ENCODE assay signal across 12 cellular contexts in the genomic region with DNA sequence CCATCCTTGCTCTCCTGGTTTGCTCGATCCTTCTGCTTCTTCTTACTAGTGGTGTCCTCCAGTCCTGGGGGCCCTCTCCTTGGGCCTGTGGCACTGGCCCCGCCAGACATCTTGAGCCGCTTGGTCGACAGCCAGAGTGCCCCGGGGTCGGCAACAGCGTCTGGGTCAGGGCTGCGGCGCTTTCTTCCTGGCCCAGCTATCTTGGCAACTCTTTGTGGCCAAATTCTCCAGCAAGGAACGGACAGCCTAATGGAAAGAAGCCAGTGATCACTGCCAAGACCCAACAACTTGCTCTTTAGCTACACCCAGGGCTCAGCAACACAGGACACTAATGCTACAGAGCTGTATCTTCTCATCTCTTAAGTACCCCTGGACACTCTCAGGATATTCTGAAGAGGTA. TPM values are rescaled to one million over a fixed set of nuclear protein-coding genes. Genes with fewer than 3 reads are reported as not detected.
DNase-seq lines count a peak whose midpoint lies in the region; ATAC-seq, FAIRE-seq and TF ChIP-seq lines count a peak whose summit lies in the region.
"Had no signal": no experiment of that assay in that cellular context is flagged by ENCODE, and none has a peak within 500 bp of the region (broad histone marks: within the 10 kb centered on the region; RNA-seq: fewer than 3 reads in every experiment).

No MANE protein-coding gene starts in this region.

- H3K9me3 ChIP-seq in heart left ventricle (no peaks in the 10 kb centered on the region), keratinocyte (ENCODE audit: control insufficient read depth, low read depth, low read length) (no peaks in the 10 kb centered on the region), thoracic aorta (no peaks in the 10 kb centered on the region)

- peak overlapping the region; percentile 74 for H3K27ac Mint-ChIP-seq in activated naive CD8-positive, alpha-beta T cell treated with anti-CD3 and anti-CD28 coated beads for 36 hours

- ATAC-seq in heart left ventricle: peak in 1 of 4 donors; percentile 3
- no peak for ATAC-seq in Right ventricle myocardium inferior
- ATAC-seq in thoracic aorta (ENCODE audit: insufficient number of reproducible peaks, low FRiP score, low read depth): no peak

- dilution Hi-C loops in keratinocyte (cut with MboI; ENCODE audit: extremely low pct_ligation_motif_present, low sequenced_read_pairs): no loop called here

- H4K20me1 ChIP-seq in keratinocyte (ENCODE audit: control insufficient read depth, extremely low read depth, insufficient read depth, low read length): no peaks in the 10 kb centered on the region

- TF ChIP-seq CTCF in heart left ventricle (IDR thresholded peaks at IDR 0.05) (no peak), keratinocyte (optimal IDR thresholded peaks at IDR 0.05 in 1 of 3, IDR thresholded peaks at IDR 0.05 in 1 of 3, conservative IDR thresholded peaks at IDR 0.05 in 1 of 3; ENCODE audit: extremely low read depth in 1 of 3, insufficient read depth in 2 of 3, low read length in 3 of 3) (no peak), thoracic aorta (IDR thresholded peaks at IDR 0.05) (no peak)

- FAIRE-seq in keratinocyte (lab: Jason Lieb, UNC): no peak
- FAIRE-seq: bronchial epithelial cell had no signal

- DNase-seq in heart left ventricle (peak in 1 of 5 donors; percentile 61), Right ventricle myocardium inferior (ENCODE audit: missing footprints) (no peak), keratinocyte (ENCODE audit: low read depth, low spot score) (no peak), thoracic aorta (ENCODE audit: low spot score) (no peak), midbrain (lab: John Stamatoyannopoulos, UW) (no peak), NCI-H146 treated with DMSO at 0.1 percent for 48 hours (lab: John Stamatoyannopoulos, UW; ENCODE audit: unreplicated experiment) (no peak), germinal center (ENCODE audit: low spot score) (no peak)
- DNase-seq in activated naive CD8-positive, alpha-beta T cell treated with anti-CD3 and anti-CD28 coated beads for 36 hours: no peak
- DNase-seq: COR-L47, NCI-H1092 treated with DMSO at 0.1 percent for 48 hours had no signal

- H3K27ac ChIP-seq in heart left ventricle (peak overlapping the region in 11 of 12 donors; percentile 91 to 100 (median 97)), keratinocyte (ENCODE audit: control insufficient read depth, insufficient read depth, low read length) (no peak overlapping the region), thoracic aorta (peak overlapping the region; percentile 92 to 97)

- no peak overlapping the region for H3K9ac ChIP-seq in keratinocyte (ENCODE audit: control insufficient read depth, extremely low read depth, insufficient read depth, low read length)

- no peaks in the 10 kb centered on the region for H3K27me3 Mint-ChIP-seq in activated naive CD8-positive, alpha-beta T cell treated with anti-CD3 and anti-CD28 coated beads for 36 hours

- no peak for TF ChIP-seq POLR2A in heart left ventricle (IDR thresholded peaks at IDR 0.05)

- H3K4me3 Mint-ChIP-seq in activated naive CD8-positive, alpha-beta T cell treated with anti-CD3 and anti-CD28 coated beads for 36 hours: peak overlapping the region; percentile 82

- peaks cover 18% of the 10 kb centered on the region for H3K4me1 Mint-ChIP-seq in activated naive CD8-positive, alpha-beta T cell treated with anti-CD3 and anti-CD28 coated beads for 36 hours

- H3K4me3 ChIP-seq in heart left ventricle (peak overlapping the region in 5 of 12 donors; percentile 64 to 99 (median 91)), keratinocyte (ENCODE audit: control insufficient read depth in 2 of 3, extremely low read depth in 1 of 3, insufficient read depth in 2 of 3, low read depth in 1 of 3, low read length in 3 of 3) (peak overlapping the region in 2 of 3 experiments; percentile 64 to 93), thoracic aorta (peak overlapping the region; percentile 97)

- peaks cover 15% of the 10 kb centered on the region for H3K79me2 ChIP-seq in keratinocyte (ENCODE audit: control insufficient read depth, insufficient read depth, low read length)

- no peak overlapping the region for H2AFZ ChIP-seq in keratinocyte (ENCODE audit: control insufficient read depth, low read length)

- H3K4me2 ChIP-seq in keratinocyte (ENCODE audit: control insufficient read depth, extremely low read depth, insufficient read depth, low read depth, low read length): peak overlapping the region; percentile 100

- no peaks in the 10 kb centered on the region for H3K9me3 Mint-ChIP-seq in activated naive CD8-positive, alpha-beta T cell treated with anti-CD3 and anti-CD28 coated beads for 36 hours

- H3K4me1 ChIP-seq in heart left ventricle (peaks cover 3 to 32% (median 19%) of the 10 kb centered on the region in 12 donors), keratinocyte (ENCODE audit: control insufficient read depth, extremely low read depth, insufficient read depth, low read length) (peaks cover 13% of the 10 kb centered on the region), thoracic aorta (ENCODE audit: control insufficient read depth in 1 of 2, low read depth in 2 of 2) (peaks cover 15 to 17% of the 10 kb centered on the region in 2 donors)

- WGBS in heart left ventricle, 4 donors: 37 to 51% (median 39%) methylated on average over 10 of the region's 10 CpGs

- H3K36me3 ChIP-seq in heart left ventricle (peaks cover 5 to 83% (median 80%) of the 10 kb centered on the region in 9 donors), keratinocyte (ENCODE audit: control insufficient read depth in 2 of 2, extremely low read depth in 1 of 2, insufficient read depth in 2 of 2, low read length in 2 of 2) (peaks cover 57 to 61% of the 10 kb centered on the region in 2 experiments), thoracic aorta (peaks cover 74% of the 10 kb centered on the region)

- H3K27me3 ChIP-seq in heart left ventricle (no peaks in the 10 kb centered on the region), keratinocyte (ENCODE audit: control insufficient read depth, extremely low read depth, insufficient read depth, low read length) (no peaks in the 10 kb centered on the region), thoracic aorta (replicated peaks; ENCODE audit: insufficient read depth) (no peaks in the 10 kb centered on the region)

- H3K9me1 ChIP-seq in keratinocyte (ENCODE audit: control insufficient read depth, extremely low read depth, insufficient read depth, low read length): peaks cover 2% of the 10 kb centered on the region

- intact Hi-C loops in heart left ventricle (cut with DNase I): no loop called here
- intact Hi-C loops in Right ventricle myocardium inferior (cut with DNase I): no loop called here

- H3K36me3 Mint-ChIP-seq in activated naive CD8-positive, alpha-beta T cell treated with anti-CD3 and anti-CD28 coated beads for 36 hours: peaks cover 15% of the 10 kb centered on the region

RNA-seq across cellular contexts. Expression of a gene that starts 1.6 kb away (rescaled TPM):
- 10 to 100 TPM; 47.9 to 90.3 (median 63.1) TPM for total RNA-seq in heart left ventricle
- polyA plus RNA-seq in heart left ventricle: 10 to 100 TPM; 19.2 to 34.7 TPM
- 54.0 TPM for total RNA-seq in Right ventricle myocardium inferior
- total RNA-seq in activated naive CD8-positive, alpha-beta T cell treated with anti-CD3 and anti-CD28 coated beads for 36 hours: 10 to 100 TPM; 50.8 to 55.5 TPM
- 21.2 to 31.5 TPM (median 23.1 TPM) in 3 replicates for polyA plus RNA-seq in keratinocyte
- 35.5 TPM for polyA plus RNA-seq in keratinocyte (2011; ENCODE audit: low read depth)
- polyA plus RNA-seq in keratinocyte (2011; cell fraction: cytosol; rRNA removed): 13.6 and 18.6 TPM in 2 replicates
- polyA plus RNA-seq in keratinocyte (2011; cell fraction: nucleus; rRNA removed): 45.9 and 55.6 TPM in 2 replicates
- polyA plus RNA-seq in keratinocyte (2012; ENCODE audit: low replicate concordance): 18.7 and 20.6 TPM in 2 replicates
- polyA minus RNA-seq in keratinocyte: 53.1 to 71.7 TPM (median 68.1 TPM) in 3 replicates
- polyA minus RNA-seq in keratinocyte (2011; cell fraction: cytosol; rRNA and poly(A)+ RNA removed): 28.0 TPM
- polyA minus RNA-seq in keratinocyte (2011; cell fraction: nucleus; rRNA and poly(A)+ RNA removed): 38.9 and 46.4 TPM in 2 replicates
- 10 to 100 TPM; 56.3 to 62.5 TPM for total RNA-seq in thoracic aorta

RNA-seq across cellular contexts. Expression of a gene that starts 13.8 kb away (rescaled TPM):
- 1,000 to 10,000 TPM in 2 of 9 donors, 100 to 1,000 TPM in 7; 488 to 1,265 (median 769) TPM for total RNA-seq in heart left ventricle
- 100 to 1,000 TPM; 290 to 836 TPM for polyA plus RNA-seq in heart left ventricle
- total RNA-seq in Right ventricle myocardium inferior: 543 TPM
- total RNA-seq in activated naive CD8-positive, alpha-beta T cell treated with anti-CD3 and anti-CD28 coated beads for 36 hours: not detected
- 108 to 193 TPM (median 127 TPM) in 3 replicates for polyA plus RNA-seq in keratinocyte
- polyA plus RNA-seq in keratinocyte (2011; ENCODE audit: low read depth): 71.7 TPM
- polyA plus RNA-seq in keratinocyte (2011; cell fraction: cytosol; rRNA removed): 17.9 and 28.8 TPM in 2 replicates
- polyA plus RNA-seq in keratinocyte (2011; cell fraction: nucleus; rRNA removed): 704 and 806 TPM in 2 replicates
- polyA plus RNA-seq in keratinocyte (2012; ENCODE audit: low replicate concordance): 81.7 and 115 TPM in 2 replicates
- polyA minus RNA-seq in keratinocyte: 267 to 518 TPM (median 288 TPM) in 3 replicates
- polyA minus RNA-seq in keratinocyte (2011; cell fraction: cytosol; rRNA and poly(A)+ RNA removed): 56.4 TPM
- polyA minus RNA-seq in keratinocyte (2011; cell fraction: nucleus; rRNA and poly(A)+ RNA removed): 307 and 309 TPM in 2 replicates
- 100 to 1,000 TPM; 764 to 806 TPM for total RNA-seq in thoracic aorta
- total RNA-seq: T-helper 2 cell treated with Interferon-gamma antibody and Interleukin-4, amounts not matched to agents 100 ng/mL and 5 ng/mL, for 36 hours had no signal

RNA-seq across cellular contexts. Expression of a gene that starts 14.5 kb away (rescaled TPM):
- total RNA-seq in heart left ventricle (100 to 1,000 TPM; 145 to 221 (median 194) TPM), Right ventricle myocardium inferior (207 TPM), thoracic aorta (100 to 1,000 TPM; 143 to 179 TPM)
- polyA plus RNA-seq in heart left ventricle (100 to 1,000 TPM; 177 to 197 TPM), keratinocyte (131 to 177 TPM (median 162 TPM) in 3 replicates)
- total RNA-seq in activated naive CD8-positive, alpha-beta T cell treated with anti-CD3 and anti-CD28 coated beads for 36 hours: 100 to 1,000 TPM; 252 to 272 TPM
- polyA plus RNA-seq in keratinocyte (2011; ENCODE audit: low read depth): 138 TPM
- polyA plus RNA-seq in keratinocyte (2011; cell fraction: cytosol; rRNA removed): 93.9 and 130 TPM in 2 replicates
- polyA plus RNA-seq in keratinocyte (2011; cell fraction: nucleus; rRNA removed): 323 and 380 TPM in 2 replicates
- 145 and 197 TPM in 2 replicates for polyA plus RNA-seq in keratinocyte (2012; ENCODE audit: low replicate concordance)
- polyA minus RNA-seq in keratinocyte: 135 to 414 TPM (median 182 TPM) in 3 replicates
- polyA minus RNA-seq in keratinocyte (2011; cell fraction: cytosol; rRNA and poly(A)+ RNA removed): 87.5 TPM
- polyA minus RNA-seq in keratinocyte (2011; cell fraction: nucleus; rRNA and poly(A)+ RNA removed): 154 and 187 TPM in 2 replicates

RNA-seq across cellular contexts. Expression of a gene that starts 25.2 kb away (rescaled TPM):
- 10 to 100 TPM; 44.6 to 91.6 (median 55.5) TPM for total RNA-seq in heart left ventricle
- 10 to 100 TPM; 20.0 to 31.2 TPM for polyA plus RNA-seq in heart left ventricle
- total RNA-seq in Right ventricle myocardium inferior: 52.9 TPM
- total RNA-seq in activated naive CD8-positive, alpha-beta T cell treated with anti-CD3 and anti-CD28 coated beads for 36 hours: 100 to 1,000 TPM; 126 to 127 TPM
- 60.4 to 79.5 TPM (median 71.2 TPM) in 3 replicates for polyA plus RNA-seq in keratinocyte
- 130 TPM for polyA plus RNA-seq in keratinocyte (2011; ENCODE audit: low read depth)
- polyA plus RNA-seq in keratinocyte (2011; cell fraction: cytosol; rRNA removed): 40.7 and 58.7 TPM in 2 replicates
- polyA plus RNA-seq in keratinocyte (2011; cell fraction: nucleus; rRNA removed): 156 and 179 TPM in 2 replicates
- polyA plus RNA-seq in keratinocyte (2012; ENCODE audit: low replicate concordance): 35.9 and 38.4 TPM in 2 replicates
- polyA minus RNA-seq in keratinocyte: 89.7 to 118 TPM (median 101 TPM) in 3 replicates
- 70.0 TPM for polyA minus RNA-seq in keratinocyte (2011; cell fraction: cytosol; rRNA and poly(A)+ RNA removed)
- polyA minus RNA-seq in keratinocyte (2011; cell fraction: nucleus; rRNA and poly(A)+ RNA removed): 35.2 and 61.8 TPM in 2 replicates
- 100 to 1,000 TPM in 1 of 2 donors, 10 to 100 TPM in 1; 83.7 to 110 TPM for total RNA-seq in thoracic aorta

RNA-seq across cellular contexts. Expression of a gene that starts 47.1 kb away (rescaled TPM):
- total RNA-seq in heart left ventricle: 10 to 100 TPM in 7 of 9 donors, 1 to 10 TPM in 2; 9.7 to 24.0 (median 14.6) TPM
- 10 to 100 TPM in 1 of 2 donors, 1 to 10 TPM in 1; 9.8 to 17.7 TPM for polyA plus RNA-seq in heart left ventricle
- 9.4 TPM for total RNA-seq in Right ventricle myocardium inferior
- total RNA-seq in activated naive CD8-positive, alpha-beta T cell treated with anti-CD3 and anti-CD28 coated beads for 36 hours: 10 to 100 TPM; 30.0 to 30.9 TPM
- polyA plus RNA-seq in keratinocyte: 18.8 to 27.7 TPM (median 21.5 TPM) in 3 replicates
- polyA plus RNA-seq in keratinocyte (2011; ENCODE audit: low read depth): 7.0 TPM
- polyA plus RNA-seq in keratinocyte (2011; cell fraction: cytosol; rRNA removed): 16.3 and 24.8 TPM in 2 replicates
- 19.9 and 22.3 TPM in 2 replicates for polyA plus RNA-seq in keratinocyte (2011; cell fraction: nucleus; rRNA removed)
- polyA plus RNA-seq in keratinocyte (2012; ENCODE audit: low replicate concordance): 6.8 and 23.1 TPM in 2 replicates
- 26.8 to 56.8 TPM (median 37.7 TPM) in 3 replicates for polyA minus RNA-seq in keratinocyte
- 30.9 TPM for polyA minus RNA-seq in keratinocyte (2011; cell fraction: cytosol; rRNA and poly(A)+ RNA removed)
- polyA minus RNA-seq in keratinocyte (2011; cell fraction: nucleus; rRNA and poly(A)+ RNA removed): 16.5 and 17.5 TPM in 2 replicates
- total RNA-seq in thoracic aorta: 10 to 100 TPM; 28.8 to 28.9 TPM

Comparison
In these comparisons a context has a peak if more than half of its experiments do, and no peak if none do; other contexts are left out.
1. RNA of a gene that starts 13.8 kb away (total RNA-seq): 764 to 806 TPM in thoracic aorta, 488 to 1,265 TPM in heart left ventricle and 543 TPM in Right ventricle myocardium inferior (single experiment); not detected in activated naive CD8-positive, alpha-beta T cell treated with anti-CD3 and anti-CD28 coated beads for 36 hours; every median in the first group is over 100 times any median in the second.